31 cellular contexts compared by ENCODE assay signal in genomic region chr3:195047536-195047935, GRCh38.
"Had no signal": no experiment of that assay in that cellular context is flagged by ENCODE, and none has a peak within 500 bp of the region (broad histone marks: within the 10 kb centered on the region; RNA-seq: fewer than 3 reads in every experiment).

No MANE protein-coding gene starts in this region.

- H3K9me3 ChIP-seq: adrenal gland, body of pancreas, breast epithelium had no signal

- H3K4me3 ChIP-seq: adrenal gland, body of pancreas, breast epithelium had no signal

- H3K4me1 ChIP-seq: adrenal gland, body of pancreas, breast epithelium had no signal

- ATAC-seq: activated CD8-positive, alpha-beta T cell treated with anti-CD3 and anti-CD28 coated beads for 36 hours; activated naive CD4-positive, alpha-beta T cell treated with anti-CD3 and anti-CD28 coated beads, Interleukin-2, amount 50 U/mL, for 72 hours; activated T-cell treated with anti-CD3 and anti-CD28 coated beads, Interleukin-2, amount 50 U/mL, for 4 hours; activated T-cell treated with anti-CD3 and anti-CD28 coated beads, Interleukin-2, amount 50 U/mL, for 72 hours; activated T-helper 17 cell treated with anti-CD3 and anti-CD28 coated beads, Interleukin-2, amount 50 U/mL, for 72 hours; body of pancreas; T-cell had no signal

- H3K27me3 ChIP-seq: adrenal gland, body of pancreas, breast epithelium had no signal

- H3K27ac ChIP-seq: adrenal gland, body of pancreas, brain microvascular endothelial cell, breast epithelium, VCaP had no signal

- H3K36me3 ChIP-seq: adrenal gland, brain microvascular endothelial cell, breast epithelium had no signal

- DNase-seq: activated B cell treated with CpG ODN at 0.5 μM for 24 hours; activated CD4-positive, alpha-beta memory T cell treated with anti-CD3 and anti-CD28 coated beads for 36 hours; activated CD4-positive, alpha-beta T cell treated with anti-CD3 and anti-CD28 coated beads for 4 hours; activated CD4-positive, alpha-beta T cell treated with anti-CD3 and anti-CD28 coated beads, Interleukin-2, amount 10 ng/mL, durations not matched to agents 24 days and 14 days; activated CD4-positive, alpha-beta T cell treated with anti-CD3 and anti-CD28 coated beads, Interleukin-2, amount 50 U/mL, for 1 hour; activated CD4-positive, alpha-beta T cell treated with anti-CD3 and anti-CD28 coated beads, Interleukin-2, amount 50 U/mL, for 4 hours; activated CD8-positive, alpha-beta memory T cell treated with anti-CD3 and anti-CD28 coated beads, Interleukin-2, amount 50 U/mL, for 4 hours; activated CD8-positive, alpha-beta T cell treated with anti-CD3 and anti-CD28 coated beads for 36 hours; activated gamma-delta T cell treated with Interleukin-2 at 50 U/mL for 16 hours; activated naive CD4-positive, alpha-beta T cell; activated naive CD4-positive, alpha-beta T cell treated with anti-CD3 and anti-CD28 coated beads for 36 hours; activated naive CD4-positive, alpha-beta T cell treated with anti-CD3 and anti-CD28 coated beads, Interleukin-2, amount 50 U/mL, for 16 hours; activated naive CD8-positive, alpha-beta T cell treated with anti-CD3 and anti-CD28 coated beads for 36 hours; activated T-cell treated with anti-CD3 and anti-CD28 coated beads for 4 hours; activated T-cell treated with anti-CD3 and anti-CD28 coated beads, Interleukin-2, amount 50 U/mL, for 1 hour; activated T-cell treated with anti-CD3 and anti-CD28 coated beads, Interleukin-2, amount 50 U/mL, for 4 hours; activated T-cell treated with anti-CD3 and anti-CD28 coated beads, Interleukin-2, amount 50 U/mL, for 72 hours; adrenal gland; amniotic stem cell; body of pancreas; brain microvascular endothelial cell; central memory CD4-positive, alpha-beta T cell; T-cell; T-helper 2 cell; T-helper 9 cell had no signal

- FAIRE-seq: astrocyte, TTC549 had no signal
